ENCODE assay signal across 8 cellular contexts in genomic region chr19:11480927-11481776, GRCh38. TPM values are rescaled to one million over a fixed set of nuclear protein-coding genes. Genes with fewer than 3 reads are reported as not detected.
DNase-seq lines count a peak whose midpoint lies in the region; ATAC-seq, FAIRE-seq and TF ChIP-seq lines count a peak whose summit lies in the region.
"Had no signal": no experiment of that assay in that cellular context is flagged by ENCODE, and none has a peak within 500 bp of the region (broad histone marks: within the 10 kb centered on the region; RNA-seq: fewer than 3 reads in every experiment).

Gene ELAVL3, minus strand, starts transcription at chr19:11481046. Its CDS starts 438 bp downstream, at chr19:11480608.

- peak within 1 kb of the TSS; percentile 47 for H2AFZ ChIP-seq in GM12878 (ENCODE audit: control insufficient read depth, low read depth, low read length)

- CTCF ChIA-PET in GM12878 (lab: Yijun Ruan, JAX), result interaction anchor here (1.2 to 3.3 kb wide), 3 partner anchors 33 to 100 kb away, joined by 3 to 76 read pairs (median 10); partner anchors contain the start of gene ECSIT

- no peak within 1 kb of the TSS for H3K4me3 ChIP-seq in DOHH2 (ENCODE audit: low read length)
- H3K4me3 ChIP-seq in GM12878, result peak within 1 kb of the TSS; percentile 40; the same call in 1 of the 2 replicates
- H3K4me3 ChIP-seq in left lung, result peak within 1 kb of the TSS in 1 of 2 donors; percentile 43

- no peak for ATAC-seq in GM12878
- no peak for ATAC-seq in left lung

- DNase-seq in NCI-H146 (lab: John Stamatoyannopoulos, UW) (peak; percentile 84), GM12878 (ENCODE audit: low read depth, low spot score) (no peak), occipital lobe (lab: John Stamatoyannopoulos, UW) (peak; percentile 70), GM19240 (ENCODE audit: insufficient read length, low spot score) (no peak), left lung (no peak)
- no peak for DNase-seq in stimulated activated CD4-positive, alpha-beta T cell treated with anti-CD3 and anti-CD28 coated beads, Interleukin-12 subunit alpha, Interleukin-12 subunit beta, amount 100 ng/mL, for 4 hours

- no peak for TF ChIP-seq RAD21 in GM12878 (IDR thresholded peaks at IDR 0.05; ENCODE audit: insufficient read depth, low read depth, low read length)

- no peaks in the 10 kb centered on the region for H3K9me2 ChIP-seq in DOHH2 (replicated peaks; ENCODE audit: control insufficient read depth, low read length)

- no peak for TF ChIP-seq POLR2A in GM12878 (IDR thresholded peaks at IDR 0.05; ENCODE audit: low read depth, low read length)

- peaks cover 19% of the 10 kb centered on the region for H3K4me1 ChIP-seq in DOHH2 (ENCODE audit: control insufficient read depth, low read length)
- H3K4me1 ChIP-seq in GM12878 (ENCODE audit: control insufficient read depth, insufficient read depth, low read length), result peaks cover 19% of the 10 kb centered on the region
- peaks cover 19 to 44% of the 10 kb centered on the region in 2 donors for H3K4me1 ChIP-seq in left lung

- H4K20me1 ChIP-seq in DOHH2 (ENCODE audit: control insufficient read depth, insufficient read depth, low read depth, low read length) (no peaks in the 10 kb centered on the region), GM12878 (ENCODE audit: control insufficient read depth, insufficient read depth) (no peaks in the 10 kb centered on the region)

- H3K36me3 ChIP-seq in DOHH2 (ENCODE audit: control insufficient read depth, low read length), result no peaks in the 10 kb centered on the region
- H3K36me3 ChIP-seq in GM12878 (ENCODE audit: control insufficient read depth in 2 of 2, insufficient read depth in 2 of 2, low read length in 1 of 2), result no peaks in the 10 kb centered on the region
- H3K36me3 ChIP-seq in left lung, result peaks cover 0 to 17% of the 10 kb centered on the region in 2 donors

- in situ Hi-C loops in GM12878 (cut with MboI), result no loop called here

- H3K27me3 ChIP-seq in DOHH2 (ENCODE audit: control insufficient read depth, low read length) (peaks cover 3% of the 10 kb centered on the region), GM12878 (replicated peaks in 1 of 2; ENCODE audit: control insufficient read depth in 2 of 2, insufficient read depth in 2 of 2, low read length in 1 of 2) (peaks cover 8 to 10% of the 10 kb centered on the region in 2 experiments), left lung (peaks cover 38 to 69% of the 10 kb centered on the region in 2 donors)

- H3K9ac ChIP-seq in GM12878 (ENCODE audit: control insufficient read depth, insufficient read depth, low read length), result no peak within 1 kb of the TSS

- intact Hi-C loops in GM12878 (cut with micrococcal nuclease; ENCODE audit: unreplicated experiment) (no loop called here), left lung (cut with DNase I) (no loop called here)

- H3K9me3 ChIP-seq in DOHH2 (ENCODE audit: control insufficient read depth, insufficient read depth, low read length) (no peaks in the 10 kb centered on the region), GM12878 (replicated peaks; ENCODE audit: control insufficient read depth, insufficient read depth, low read length) (no peaks in the 10 kb centered on the region; the same call in 2 of the 3 replicates), left lung (no peaks in the 10 kb centered on the region)

- H3K27ac ChIP-seq in DOHH2 (ENCODE audit: low read depth, low read length) (no peak within 1 kb of the TSS), GM12878 (ENCODE audit: control insufficient read depth, insufficient read depth) (no peak within 1 kb of the TSS), left lung (no peak within 1 kb of the TSS)
- H3K27ac ChIP-seq: KMS-11 had no signal

- no peaks in the 10 kb centered on the region for H3K79me2 ChIP-seq in DOHH2 (ENCODE audit: control insufficient read depth, low read length)
- H3K79me2 ChIP-seq in GM12878 (ENCODE audit: control insufficient read depth, insufficient read depth, low read length), result no peaks in the 10 kb centered on the region

- RAD21 ChIA-PET in GM12878 (lab: Charles Lee; ENCODE audit: unreplicated experiment), result interaction anchor here (2.2 kb wide), 1 partner anchor 105 kb away, joined by 36 read pairs; the partner anchor contains the start of gene SWSAP1

- WGBS in GM12878 (ENCODE audit: insufficient coverage, insufficient replicate concordance, low lambda C conversion rate, missing lambda C conversion rate), result 59% methylated on average over 23 of the region's 52 CpGs

- no peak for TF ChIP-seq CTCF in DOHH2 (IDR thresholded peaks at IDR 0.05; ENCODE audit: low read depth, low read length, poor library complexity, severe bottlenecking)
- no peak for TF ChIP-seq CTCF in GM12878 (IDR thresholded peaks at IDR 0.05 in 2 of 3, conservative IDR thresholded peaks at IDR 0.05 in 1 of 3; ENCODE audit: control insufficient read depth in 2 of 3, extremely low read depth in 1 of 3, insufficient read depth in 1 of 3, low read depth in 3 of 3, low read length in 3 of 3)
- TF ChIP-seq CTCF in left lung (IDR thresholded peaks at IDR 0.05), result no peak

- H3K4me2 ChIP-seq in DOHH2 (ENCODE audit: low read length) (peak within 1 kb of the TSS; percentile 68; the same call in 1 of the 2 replicates), GM12878 (ENCODE audit: control insufficient read depth, insufficient read depth) (peak within 1 kb of the TSS; percentile 87)

- H3F3A ChIP-seq in DOHH2 (ENCODE audit: control insufficient read depth, insufficient read depth), result no peaks in the 10 kb centered on the region

- SMC1A ChIA-PET in GM12878 (lab: Charles Lee; ENCODE audit: uncharacterized antibody, unreplicated experiment), result interaction anchor here (2.4 kb wide), 1 partner anchor 100 kb away, joined by 29 read pairs; no protein-coding TSS in a partner anchor

- FAIRE-seq in GM12878 (lab: Jason Lieb, UNC), result no peak

- POLR2A ChIA-PET in GM12878 (lab: Charles Lee), result no interaction called here

- BruUV-seq in GM12878 (replicated peaks; lab: Mats Ljungman, UMichigan), result no TSS peak

- no peak for TF ChIP-seq EP300 in GM12878 (IDR thresholded peaks at IDR 0.05; ENCODE audit: borderline replicate concordance in 1 of 2, control insufficient read depth in 1 of 2, low read depth in 2 of 2, low read length in 2 of 2)

TF ChIP-seq in GM12878, 131 proteins besides CTCF, POLR2A, EP300 and RAD21:
- TF ChIP-seq SUZ12 (IDR thresholded peaks at IDR 0.05; ENCODE audit: unreplicated experiment) (peak; percentile 25), HSF1 (IDR thresholded peaks at IDR 0.05; ENCODE audit: low read depth, low read length) (no peak)
TF ChIP-seq in GM12878: peak in this region for 1.

RNA-seq across cellular contexts. Expression of gene ELAVL3, which starts in this region (rescaled TPM):
- not detected in 2 replicates for total RNA-seq in GM12878 (2013; cell fraction: nucleolus; rRNA removed)
- total RNA-seq in GM12878 (2014; rRNA removed) (under 0.01 TPM in 1 of 2 replicates, not detected in the other), GM12878 (2014; rRNA removed; fragmentation: Illumina TruSeq; extraction: Trizol) (not detected in 2 replicates), GM12878 (2021) (not detected in 2 replicates), occipital lobe (105 TPM), left lung (under 1 TPM in 1 of 2 donors, not detected in 1; 0.21 TPM)
- not detected for polyA plus RNA-seq in GM12878 (2011; ENCODE audit: low read depth)
- polyA plus RNA-seq in GM12878 (2011; rRNA removed) (not detected in 2 replicates), GM12878 (2014; fragmentation: Illumina TruSeq; extraction: Trizol) (0.01 TPM in 1 of 2 replicates, not detected in the other), GM12878 (2014; fragmentation: Nextera tagmentation; extraction: Ambion mirVana) (not detected), GM12878 (2014; rRNA removed) (0.06 TPM in 1 of 2 replicates, not detected in the other), GM12878 (2016; fragmentation: Nextera tagmentation; extraction: Ambion mirVana) (under 1 TPM in 1 of 2 experiments, not detected in 1; 0.05 TPM)
- not detected in 2 replicates for polyA plus RNA-seq in GM12878 (2011; cell fraction: cytosol; rRNA removed)
- 0.01 TPM in 1 of 2 replicates, not detected in the other for polyA plus RNA-seq in GM12878 (2011; cell fraction: nucleus; rRNA removed)
- 0.07 and 0.13 TPM in 2 replicates for polyA plus RNA-seq in GM12878 (2012)
- polyA minus RNA-seq in GM12878 (2011; rRNA and poly(A)+ RNA removed), result not detected in 2 replicates
- not detected in 2 replicates for polyA minus RNA-seq in GM12878 (2011; cell fraction: cytosol; rRNA and poly(A)+ RNA removed)
- not detected in 2 replicates for polyA minus RNA-seq in GM12878 (2011; cell fraction: nucleus; rRNA and poly(A)+ RNA removed)

Comparison
In these comparisons a context has a peak if more than half of its experiments do, and no peak if none do; other contexts are left out.
1. RNA of gene ELAVL3 (total RNA-seq): 105 TPM in occipital lobe (single experiment); 0.21 TPM in left lung and under 0.01 TPM in GM12878; every median in the first group is over 10 times any median in the second.
2. DNase-seq: peak in NCI-H146 (single experiment) and occipital lobe (single experiment); none in GM12878 (single experiment), GM19240 (single experiment), left lung (0 of 2) and stimulated activated CD4-positive, alpha-beta T cell treated with anti-CD3 and anti-CD28 coated beads, Interleukin-12 subunit alpha, Interleukin-12 subunit beta, amount 100 ng/mL, for 4 hours (single experiment).